In genomic region chr2:128069769-128070168, GRCh38 we compare ENCODE assay signal across 21 cellular contexts. TPM values are rescaled to one million over a fixed set of nuclear protein-coding genes. Genes with fewer than 3 reads are reported as not detected.
DNase-seq lines count a peak whose midpoint lies in the region; ATAC-seq, FAIRE-seq and TF ChIP-seq lines count a peak whose summit lies in the region.
"Had no signal": no experiment of that assay in that cellular context is flagged by ENCODE, and none has a peak within 500 bp of the region (broad histone marks: within the 10 kb centered on the region; RNA-seq: fewer than 3 reads in every experiment).

No MANE protein-coding gene starts in this region.

- no peak overlapping the region for H3K27ac ChIP-seq in SK-N-SH (ENCODE audit: low read depth in 2 of 2, low read length in 1 of 2)
- H3K27ac ChIP-seq in fibroblast of lung (ENCODE audit: insufficient read depth, low read length): no peak overlapping the region
- H3K27ac ChIP-seq in small intestine (ENCODE audit: low read depth in 1 of 2, low read length in 1 of 2): no peak overlapping the region
- no peak overlapping the region for H3K27ac ChIP-seq in transverse colon
- H3K27ac ChIP-seq: neural progenitor cell, SJCRH30, skin epidermis, tibial nerve had no signal

- H3K27me3 ChIP-seq in SK-N-SH (ENCODE audit: insufficient read depth) (no peaks in the 10 kb centered on the region), fibroblast of lung (ENCODE audit: control insufficient read depth, insufficient read depth, low read length) (no peaks in the 10 kb centered on the region), small intestine (ENCODE audit: control insufficient read depth in 2 of 2, insufficient read depth in 2 of 2, low read length in 2 of 2) (no peaks in the 10 kb centered on the region), transverse colon (no peaks in the 10 kb centered on the region)
- H3K27me3 ChIP-seq: neural progenitor cell, SJCRH30, tibial nerve had no signal

- H3F3A ChIP-seq in SK-N-SH (replicated peaks; ENCODE audit: insufficient read depth): no peaks in the 10 kb centered on the region

- no peaks in the 10 kb centered on the region for H3K9me3 ChIP-seq in SK-N-SH
- H3K9me3 ChIP-seq in fibroblast of lung (ENCODE audit: control insufficient read depth, insufficient read depth, low read depth, low read length): no peaks in the 10 kb centered on the region
- no peaks in the 10 kb centered on the region for H3K9me3 ChIP-seq in small intestine (ENCODE audit: control insufficient read depth, low read depth)
- H3K9me3 ChIP-seq in transverse colon: no peaks in the 10 kb centered on the region
- H3K9me3 ChIP-seq: SJCRH30, tibial nerve had no signal

- WGBS in SK-N-SH (ENCODE audit: low lambda C conversion rate): 48% methylated on average over 5 of the region's 5 CpGs
- WGBS in small intestine, 3 donors: 20 to 66% (median 41%) methylated on average over 5 of the region's 5 CpGs
- 57 to 59% methylated on average over 1 to 5 of the region's 5 CpGs for WGBS in transverse colon (ENCODE audit: low coverage in 1 of 2), 2 donors
- WGBS in lower leg skin, 2 donors: 65% methylated on average over 5 of the region's 5 CpGs

- no peak for ATAC-seq in HG03175 (IDR thresholded peaks at IDR 0.05; ENCODE audit: unreplicated experiment)
- ATAC-seq: left ventricle myocardium superior had no signal

- intact Hi-C loops in transverse colon (cut with DNase I; ENCODE audit: low total_unique reads) (no loop called here), lower leg skin (cut with DNase I; ENCODE audit: low total_unique reads) (no loop called here)

- no peak for TF ChIP-seq RAD21 in SK-N-SH (IDR thresholded peaks at IDR 0.05; ENCODE audit: low read length)

- H3K36me3 ChIP-seq in SK-N-SH (replicated peaks in 1 of 2; ENCODE audit: control insufficient read depth in 1 of 2, insufficient read depth in 2 of 2, low read length in 1 of 2) (no peaks in the 10 kb centered on the region), fibroblast of lung (ENCODE audit: control insufficient read depth, insufficient read depth, low read length) (no peaks in the 10 kb centered on the region), small intestine (ENCODE audit: control insufficient read depth in 2 of 2, insufficient read depth in 2 of 2, low read length in 2 of 2) (no peaks in the 10 kb centered on the region), transverse colon (no peaks in the 10 kb centered on the region)
- H3K36me3 ChIP-seq: neural progenitor cell, SJCRH30, tibial nerve, WERI-Rb-1 had no signal

- H3K9ac ChIP-seq in SK-N-SH: no peak overlapping the region
- no peak overlapping the region for H3K9ac ChIP-seq in fibroblast of lung (ENCODE audit: insufficient read depth, low read length)
- H3K9ac ChIP-seq: neural progenitor cell had no signal

- CTCF ChIA-PET in SK-N-SH (lab: Yijun Ruan, JAX): no interaction called here

- FAIRE-seq in small intestine (lab: Jason Lieb, UNC): no peak

- H3K4me2 ChIP-seq in SK-N-SH: no peak overlapping the region
- no peak overlapping the region for H3K4me2 ChIP-seq in fibroblast of lung (ENCODE audit: extremely low read depth, insufficient read depth, low read length)
- H3K4me2 ChIP-seq: neural progenitor cell had no signal

- no peak overlapping the region for H3K4me3 ChIP-seq in SK-N-SH (ENCODE audit: low read depth in 2 of 2, low read length in 1 of 2)
- no peak overlapping the region for H3K4me3 ChIP-seq in fibroblast of lung (replicated peaks in 1 of 4; ENCODE audit: control extremely low read depth in 1 of 4, insufficient read depth in 1 of 4, low read depth in 3 of 4, low read length in 4 of 4)
- no peak overlapping the region for H3K4me3 ChIP-seq in small intestine (ENCODE audit: low read depth in 1 of 2, low read length in 2 of 2)
- H3K4me3 ChIP-seq in transverse colon: no peak overlapping the region
- H3K4me3 ChIP-seq in lower leg skin (ENCODE audit: low read depth, poor library complexity, severe bottlenecking): no peak overlapping the region
- H3K4me3 ChIP-seq: neural progenitor cell, SJCRH30, skin epidermis, tibial nerve had no signal

- no peaks in the 10 kb centered on the region for H3K9me2 ChIP-seq in SK-N-SH

- H3K79me2 ChIP-seq in SK-N-SH (ENCODE audit: insufficient read depth): no peaks in the 10 kb centered on the region
- H3K79me2 ChIP-seq in fibroblast of lung (ENCODE audit: control insufficient read depth, insufficient read depth, low read length): no peaks in the 10 kb centered on the region

- H4K20me1 ChIP-seq in SK-N-SH (ENCODE audit: insufficient read depth) (no peaks in the 10 kb centered on the region), fibroblast of lung (ENCODE audit: control insufficient read depth, extremely low read depth, insufficient read depth, low read length) (no peaks in the 10 kb centered on the region)

- no peak for TF ChIP-seq POLR2A in transverse colon (IDR thresholded peaks at IDR 0.05)
- TF ChIP-seq POLR2A in lower leg skin (IDR thresholded peaks at IDR 0.05): no peak

- H3K4me1 ChIP-seq in SK-N-SH (ENCODE audit: control insufficient read depth in 1 of 2, insufficient read depth in 2 of 2, low read depth in 1 of 2, low read length in 1 of 2) (no peaks in the 10 kb centered on the region), fibroblast of lung (ENCODE audit: control insufficient read depth, extremely low read depth, insufficient read depth, low read length) (no peaks in the 10 kb centered on the region), small intestine (ENCODE audit: control insufficient read depth in 2 of 2, insufficient read depth in 1 of 2, low read depth in 1 of 2, low read length in 1 of 2) (no peaks in the 10 kb centered on the region), transverse colon (no peaks in the 10 kb centered on the region)
- H3K4me1 ChIP-seq: neural progenitor cell, SJCRH30, tibial nerve had no signal

- TF ChIP-seq EP300 in SK-N-SH (IDR thresholded peaks at IDR 0.05; ENCODE audit: borderline replicate concordance in 1 of 2, low read depth in 1 of 2, low read length in 1 of 2): no peak
- TF ChIP-seq EP300 in transverse colon (IDR thresholded peaks at IDR 0.05; ENCODE audit: low read depth): no peak

- POLR2A ChIA-PET in SK-N-SH (lab: Yijun Ruan, JAX): no interaction called here

- H2AFZ ChIP-seq in SK-N-SH (ENCODE audit: low read depth) (no peak overlapping the region), fibroblast of lung (ENCODE audit: low read length) (no peak overlapping the region)
- H2AFZ ChIP-seq: neural progenitor cell had no signal

- in situ Hi-C loops in transverse colon (cut with MboI; ENCODE audit: low pct_ligation_motif_present in 1 of 4, low pct_unique_long_range_greater_than_20kb in 1 of 4, low sequenced_read_pairs in 3 of 4): no loop called here

- DNase-seq in HT-29 (ENCODE audit: low spot score) (peak; percentile 11), SK-N-SH (no peak), fibroblast of lung (ENCODE audit: low read depth in 2 of 2) (peak; percentile 54 to 67), small intestine (peak; percentile 86), transverse colon (no peak), lower leg skin (ENCODE audit: low spot score in 2 of 2) (no peak)
- DNase-seq: activated CD8-positive, alpha-beta memory T cell treated with anti-CD3 and anti-CD28 coated beads, Interleukin-2, amount 50 U/mL, for 48 hours; activated gamma-delta T cell treated with Interleukin-2 at 50 U/mL for 16 hours; effector memory CD4-positive, alpha-beta T cell; head of caudate nucleus; left ventricle myocardium superior; NCI-H1694; NCI-H345; NCI-H82; SJCRH30; T-helper 2 cell; WERI-Rb-1 had no signal

- TF ChIP-seq CTCF in SK-N-SH (IDR thresholded peaks at IDR 0.05): no peak
- no peak for TF ChIP-seq CTCF in fibroblast of lung (conservative IDR thresholded peaks at IDR 0.05 in 1 of 2, IDR thresholded peaks at IDR 0.05 in 1 of 2; ENCODE audit: low read depth in 1 of 2, low read length in 2 of 2)
- TF ChIP-seq CTCF in transverse colon (IDR thresholded peaks at IDR 0.05): no peak
- no peak for TF ChIP-seq CTCF in lower leg skin (IDR thresholded peaks at IDR 0.05)

TF ChIP-seq in SK-N-SH, 30 proteins besides CTCF, POLR2A, EP300 and RAD21:
- TF ChIP-seq NFIC (IDR thresholded peaks at IDR 0.05; ENCODE audit: borderline replicate concordance) (peak; percentile 32; the same call in 1 of the 2 replicates), RCOR1 (IDR thresholded peaks at IDR 0.05; ENCODE audit: low read length) (no peak), JUND (IDR thresholded peaks at IDR 0.05) (peak; percentile 34; the same call in 1 of the 2 replicates)

RNA-seq across cellular contexts. Expression of gene UGGT1, which starts 21.2 kb away (rescaled TPM):
- total RNA-seq in HT-29 (2014; rRNA removed; shearing (Covaris generic)): 25.1 and 27.0 TPM in 2 replicates
- polyA plus RNA-seq in SK-N-SH (2012; rRNA removed): 20.0 and 25.7 TPM in 2 replicates
- 24.5 and 24.9 TPM in 2 replicates for polyA plus RNA-seq in SK-N-SH (2012; cell fraction: cytosol; rRNA removed)
- 13.0 and 21.8 TPM in 2 replicates for polyA plus RNA-seq in SK-N-SH (2012; cell fraction: nucleus; rRNA removed)
- 62.1 and 87.9 TPM in 2 replicates for total RNA-seq in fibroblast of lung
- polyA plus RNA-seq in fibroblast of lung: 58.1 and 59.3 TPM in 2 replicates
- 31.8 and 39.4 TPM in 2 replicates for polyA plus RNA-seq in fibroblast of lung (2012)
- polyA minus RNA-seq in fibroblast of lung (ENCODE audit: low replicate concordance): 19.8 and 26.9 TPM in 2 replicates
- 10 to 100 TPM in 1 of 3 donors, 1 to 10 TPM in 2; 3.8 to 18.3 (median 7.3) TPM for polyA plus RNA-seq in small intestine
- 10 to 100 TPM; 38.8 to 57.2 (median 52.2) TPM for total RNA-seq in transverse colon
- 10 to 100 TPM; 17.8 to 57.2 (median 27.2) TPM for total RNA-seq in lower leg skin

RNA-seq across cellular contexts. Expression of gene SAP130, which starts 41.9 kb away (rescaled TPM):
- total RNA-seq in HT-29 (2014; rRNA removed; shearing (Covaris generic)): 10.5 and 19.8 TPM in 2 replicates
- polyA plus RNA-seq in SK-N-SH (2012; rRNA removed): 16.6 and 19.0 TPM in 2 replicates
- polyA plus RNA-seq in SK-N-SH (2012; cell fraction: cytosol; rRNA removed): 10.4 and 13.4 TPM in 2 replicates
- polyA plus RNA-seq in SK-N-SH (2012; cell fraction: nucleus; rRNA removed): 16.8 and 25.9 TPM in 2 replicates
- total RNA-seq in fibroblast of lung: 2.6 and 4.5 TPM in 2 replicates
- 6.7 and 15.5 TPM in 2 replicates for polyA plus RNA-seq in fibroblast of lung
- polyA plus RNA-seq in fibroblast of lung (2012): 12.9 and 20.2 TPM in 2 replicates
- 51.9 and 86.0 TPM in 2 replicates for polyA minus RNA-seq in fibroblast of lung (ENCODE audit: low replicate concordance)
- 1 to 10 TPM; 7.0 to 8.0 (median 7.6) TPM for polyA plus RNA-seq in small intestine
- total RNA-seq in transverse colon: 10 to 100 TPM in 3 of 4 donors, 1 to 10 TPM in 1; 2.6 to 23.9 (median 13.0) TPM
- 10 to 100 TPM in 3 of 4 donors, 1 to 10 TPM in 1; 8.9 to 44.0 (median 11.7) TPM for total RNA-seq in lower leg skin

Comparison
In these comparisons a context has a peak if more than half of its experiments do, and no peak if none do; other contexts are left out.
1. DNase-seq: peak in HT-29 (single experiment), fibroblast of lung (2 of 2) and small intestine (single experiment); none in SK-N-SH (single experiment), transverse colon (single experiment) and lower leg skin (0 of 2).